Comparison of ENCODE assay signal across 5 cellular contexts in the genomic region with DNA sequence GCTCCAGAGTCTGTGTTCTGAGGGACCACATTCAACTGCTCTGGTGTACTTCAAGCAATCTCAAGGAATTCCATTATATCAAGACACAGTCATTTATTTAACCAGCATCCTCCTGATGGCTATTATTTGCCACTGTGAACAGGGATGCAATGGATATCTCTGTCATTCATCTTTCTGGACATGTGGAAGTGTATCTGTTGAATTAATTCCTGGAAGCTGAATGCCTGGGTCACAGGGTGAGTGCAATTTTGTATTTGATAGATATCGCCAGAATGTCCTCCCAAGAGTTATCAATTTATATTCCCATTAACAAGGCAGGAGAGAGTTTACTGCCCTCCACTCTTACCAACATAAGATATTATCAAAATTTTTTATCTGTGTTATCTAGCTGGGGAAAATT.
"Had no signal": no experiment of that assay in that cellular context is flagged by ENCODE, and none has a peak within 500 bp of the region (broad histone marks: within the 10 kb centered on the region; RNA-seq: fewer than 3 reads in every experiment).

No MANE protein-coding gene starts in this region.

- H3K4me3 ChIP-seq: K562 had no signal

- ATAC-seq: HepG2, K562 had no signal

- H3K27me3 Mint-ChIP-seq: IgD-negative memory B cell had no signal

- DNase-seq: IMR-90 had no signal

- H3K27ac ChIP-seq: HL-60 had no signal

- H3K4me3 Mint-ChIP-seq: IgD-negative memory B cell had no signal

- H3K4me1 Mint-ChIP-seq: IgD-negative memory B cell had no signal

- H3K27ac Mint-ChIP-seq: IgD-negative memory B cell had no signal
